21 cellular contexts compared by ENCODE assay signal in genomic region chr5:102719886-102720285, GRCh38.
"Had no signal": no experiment of that assay in that cellular context is flagged by ENCODE, and none has a peak within 500 bp of the region (broad histone marks: within the 10 kb centered on the region; RNA-seq: fewer than 3 reads in every experiment).

No MANE protein-coding gene starts in this region.

- ATAC-seq: left lobe of liver; natural killer cell treated with Interleukin-12 subunit alpha and Interleukin-12 subunit beta and Interleukin-15 and Interleukin-18, amount 100 ng/mL, for 72 hours; psoas muscle; sciatic nerve had no signal

- DNase-seq: cortex of kidney; dorsolateral prefrontal cortex; effector CD8-positive, alpha-beta T cell; foreskin melanocyte; head of caudate nucleus; midbrain; psoas muscle; retina; spleen; stimulated activated CD4-positive, alpha-beta T cell treated with anti-CD3 and anti-CD28 coated beads, Interleukin-15, amount 100 ng/mL, for 24 hours; stimulated activated CD4-positive, alpha-beta T cell treated with anti-CD3 and anti-CD28 coated beads, Interleukin-1b, Interleukin-23, amount 100 ng/mL, for 48 hours; stimulated activated CD4-positive, alpha-beta T cell treated with anti-CD3 and anti-CD28 coated beads, Interleukin-4, amount 100 ng/mL, for 4 hours; stimulated activated naive CD4-positive, alpha-beta T cell; stomach; substantia nigra; transverse colon had no signal

- H3K27ac ChIP-seq: dorsolateral prefrontal cortex, hepatocyte, psoas muscle, spleen, stomach, thoracic aorta, transverse colon had no signal

- H3K9me3 ChIP-seq: psoas muscle, spleen, stomach, thoracic aorta, transverse colon had no signal

- H3K36me3 ChIP-seq: spleen, stomach, thoracic aorta, transverse colon had no signal

- H3K4me1 ChIP-seq: psoas muscle, spleen, stomach, transverse colon had no signal

- H3K4me3 ChIP-seq: dorsolateral prefrontal cortex, hepatocyte, psoas muscle, spleen, stomach, thoracic aorta, transverse colon had no signal

- H3K4me2 ChIP-seq: hepatocyte had no signal

- H3K27me3 ChIP-seq: hepatocyte, spleen, stomach, transverse colon had no signal

- H2AFZ ChIP-seq: hepatocyte had no signal
